In genomic region chr21:46323227-46323709, GRCh38 we compare ENCODE assay signal across 1 cellular context.
TF ChIP-seq lines count a peak whose summit lies in the region.

No MANE protein-coding gene starts in this region.

TF ChIP-seq in HepG2, 621 proteins besides CTCF, POLR2A, EP300 and RAD21 (continued from another document):
- TF ChIP-seq ZNF142 (CRISPR knock-in tag; IDR thresholded peaks at IDR 0.05) (peak; percentile 6; the same call in 1 of the 2 replicates), CSRNP1 (CRISPR knock-in tag; IDR thresholded peaks at IDR 0.05) (no peak), NR3C1 (CRISPR knock-in tag; IDR thresholded peaks at IDR 0.05) (no peak), MAF1 (CRISPR knock-in tag; IDR thresholded peaks at IDR 0.05; ENCODE audit: borderline replicate concordance) (0 out of 2 replicates have a peak, but pooled peaks have one; percentile 18), HMGXB4 (CRISPR knock-in tag; IDR thresholded peaks at IDR 0.05; ENCODE audit: borderline replicate concordance in 1 of 2, low read depth in 1 of 2) (no peak), ZNF224 (CRISPR knock-in tag; IDR thresholded peaks at IDR 0.05) (no peak), SNAPC5 (CRISPR knock-in tag; IDR thresholded peaks at IDR 0.05; ENCODE audit: borderline replicate concordance) (no peak), ZNF713 (CRISPR knock-in tag; IDR thresholded peaks at IDR 0.05) (no peak), ZSCAN25 (CRISPR knock-in tag; IDR thresholded peaks at IDR 0.05) (no peak), ZNF598 (CRISPR knock-in tag; IDR thresholded peaks at IDR 0.05; ENCODE audit: borderline replicate concordance) (no peak), TEAD2 (CRISPR knock-in tag; IDR thresholded peaks at IDR 0.05) (no peak), TOE1 (CRISPR knock-in tag; IDR thresholded peaks at IDR 0.05) (no peak), PRDM15 (CRISPR knock-in tag; IDR thresholded peaks at IDR 0.05) (0 out of 2 replicates have a peak, but pooled peaks have one; percentile 34), PHF20 (CRISPR knock-in tag; IDR thresholded peaks at IDR 0.05) (peak; percentile 3; the same call in 1 of the 2 replicates), REXO4 (CRISPR knock-in tag; IDR thresholded peaks at IDR 0.05; ENCODE audit: borderline replicate concordance) (no peak), PCBP1 (IDR thresholded peaks at IDR 0.05; ENCODE audit: borderline replicate concordance, low read depth, low read length) (no peak), ZBTB33 (CRISPR knock-in tag; IDR thresholded peaks at IDR 0.05) (no peak), ZNF331 (CRISPR knock-in tag; IDR thresholded peaks at IDR 0.05) (no peak), SYNCRIP (IDR thresholded peaks at IDR 0.05; ENCODE audit: insufficient read depth, low read depth, low read length) (no peak), SALL1 (CRISPR knock-in tag; IDR thresholded peaks at IDR 0.05) (no peak), NFRKB (IDR thresholded peaks at IDR 0.05) (no peak), ZNF772 (CRISPR knock-in tag; IDR thresholded peaks at IDR 0.05) (no peak), ZNF605 (CRISPR knock-in tag; IDR thresholded peaks at IDR 0.05) (0 out of 2 replicates have a peak, but pooled peaks have one; percentile 31), ZNF232 (CRISPR knock-in tag; IDR thresholded peaks at IDR 0.05; ENCODE audit: borderline replicate concordance) (no peak), IKZF1 (IDR thresholded peaks at IDR 0.05) (no peak), BORCS8-MEF2B (CRISPR knock-in tag; IDR thresholded peaks at IDR 0.05) (no peak), ZNF724P (CRISPR knock-in tag; IDR thresholded peaks at IDR 0.05; ENCODE audit: borderline replicate concordance) (no peak), ZNF18 (CRISPR knock-in tag; IDR thresholded peaks at IDR 0.05; ENCODE audit: insufficient replicate concordance) (no peak), BRF2 (CRISPR knock-in tag; IDR thresholded peaks at IDR 0.05) (0 out of 2 replicates have a peak, but pooled peaks have one; percentile 7), PBX3 (CRISPR knock-in tag; IDR thresholded peaks at IDR 0.05; ENCODE audit: borderline replicate concordance) (0 out of 2 replicates have a peak, but pooled peaks have one; percentile 10), MAFK (conservative IDR thresholded peaks at IDR 0.05 in 1 of 2, IDR thresholded peaks at IDR 0.05 in 1 of 2; ENCODE audit: low read length in 2 of 2) (no peak), ZNF138 (CRISPR knock-in tag; IDR thresholded peaks at IDR 0.05; ENCODE audit: low read depth) (no peak), SNAI1 (CRISPR knock-in tag; IDR thresholded peaks at IDR 0.05; ENCODE audit: borderline replicate concordance) (peak; percentile 32; the same call in 1 of the 2 replicates), RFX1 (IDR thresholded peaks at IDR 0.05) (no peak), MYPOP (CRISPR knock-in tag; IDR thresholded peaks at IDR 0.05) (no peak), SMARCE1 (IDR thresholded peaks at IDR 0.05; ENCODE audit: borderline replicate concordance) (no peak)
TF ChIP-seq in HepG2: peak in this region for 18.
